ENCODE assay signal across 26 cellular contexts in the genomic region with DNA sequence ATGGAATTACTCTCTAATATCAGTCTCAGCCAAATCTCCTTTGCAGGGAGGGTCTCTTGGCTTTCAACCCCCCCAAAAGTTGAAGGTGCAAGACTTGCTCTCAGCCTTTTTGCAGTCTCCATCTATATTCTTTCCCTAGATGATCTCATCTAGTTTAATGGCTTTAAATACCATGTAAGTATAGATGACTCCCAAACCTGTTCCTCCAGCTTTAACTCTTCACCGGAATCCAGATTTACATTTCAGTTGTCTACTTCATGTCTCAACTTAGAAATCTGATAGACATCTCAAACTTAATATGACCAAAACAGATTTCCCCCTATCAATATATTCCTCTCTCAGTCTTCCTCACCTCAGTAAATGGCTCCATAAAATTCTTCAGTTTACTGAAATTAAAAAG. TPM values are rescaled to one million over a fixed set of nuclear protein-coding genes. Genes with fewer than 3 reads are reported as not detected.
A peak's percentile ranks its signal among the peaks of the same experiment; 100 is the strongest.
DNase-seq lines count a peak whose midpoint lies in the region; ATAC-seq and TF ChIP-seq lines count a peak whose summit lies in the region.
"Had no signal": no experiment of that assay in that cellular context is flagged by ENCODE, and none has a peak within 500 bp of the region (broad histone marks: within the 10 kb centered on the region; RNA-seq: fewer than 3 reads in every experiment).

No MANE protein-coding gene starts in this region.

- H3K36me3 ChIP-seq in RWPE2 (ENCODE audit: low read depth) (no peaks in the 10 kb centered on the region), brain microvascular endothelial cell (replicated peaks) (no peaks in the 10 kb centered on the region)

- H3K27me3 Mint-ChIP-seq in activated CD4-positive, alpha-beta T cell treated with anti-CD3 and anti-CD28 coated beads, Interleukin-2, amount 10 ng/mL, durations not matched to agents 24 days and 14 days = peaks cover 3% of the 10 kb centered on the region
- no peaks in the 10 kb centered on the region for H3K27me3 Mint-ChIP-seq in type B pancreatic cell

- no peaks in the 10 kb centered on the region for H3K9me3 ChIP-seq in RWPE2 (ENCODE audit: severe bottlenecking)

- peak; percentile 13 for DNase-seq in activated CD4-positive, alpha-beta T cell treated with anti-CD3 and anti-CD28 coated beads, Interleukin-2, amount 10 ng/mL, durations not matched to agents 24 days and 14 days
- DNase-seq in activated CD4-positive, alpha-beta T cell treated with anti-CD3 and anti-CD28 coated beads, Interleukin-2, amount 50 U/mL, for 1 hour = no peak
- no peak for DNase-seq in RWPE2 (ENCODE audit: low spot score)
- DNase-seq in left colon = no peak
- DNase-seq in type B pancreatic cell (ENCODE audit: extremely low spot score, unreplicated experiment) = no peak
- DNase-seq in germinal center (ENCODE audit: low spot score) = no peak
- no peak for DNase-seq in brain microvascular endothelial cell
- DNase-seq: CD4-positive, CD25-positive, alpha-beta regulatory T cell; COR-L47; DMS 273 treated with DMSO at 0.1 percent for 48 hours; HCEC 1CT; IMR-90; NCI-H1417; NCI-H1694 treated with DMSO at 0.1 percent for 48 hours; NCI-H2081 treated with DMSO at 0.1 percent for 48 hours; NCI-H2171 treated with DMSO at 0.1 percent for 48 hours; NCI-H524 treated with DMSO at 0.1 percent for 48 hours; NCI-H82; SHP77 treated with DMSO at 0.1 percent for 48 hours had no signal

- H3K27ac ChIP-seq in RWPE2 (ENCODE audit: poor library complexity, severe bottlenecking) = no peak overlapping the region
- no peak overlapping the region for H3K27ac ChIP-seq in brain microvascular endothelial cell
- H3K27ac ChIP-seq: A549 had no signal

- no peaks in the 10 kb centered on the region for H3K36me3 Mint-ChIP-seq in activated CD4-positive, alpha-beta T cell treated with anti-CD3 and anti-CD28 coated beads, Interleukin-2, amount 10 ng/mL, durations not matched to agents 24 days and 14 days (ENCODE audit: low read depth)
- H3K36me3 Mint-ChIP-seq in type B pancreatic cell = peaks cover 3% of the 10 kb centered on the region

- ATAC-seq in RWPE2 (ENCODE audit: low read depth) (0 out of 3 replicates have a peak, but pooled peaks have one; percentile 45), left colon (peak; percentile 55), GM21423 (IDR thresholded peaks at IDR 0.05; ENCODE audit: unreplicated experiment) (no peak)
- ATAC-seq: A549, GM23338 had no signal

- H3K4me3 Mint-ChIP-seq in activated CD4-positive, alpha-beta T cell treated with anti-CD3 and anti-CD28 coated beads, Interleukin-2, amount 10 ng/mL, durations not matched to agents 24 days and 14 days = no peak overlapping the region
- peak overlapping the region; percentile 6 for H3K4me3 Mint-ChIP-seq in type B pancreatic cell
- H3K4me3 Mint-ChIP-seq: CD4-positive, CD25-positive, alpha-beta regulatory T cell; GM23338 had no signal

- H3K27me3 ChIP-seq in RWPE2 (ENCODE audit: insufficient read depth, poor library complexity, severe bottlenecking) (no peaks in the 10 kb centered on the region), brain microvascular endothelial cell (replicated peaks) (no peaks in the 10 kb centered on the region)

- in situ Hi-C loops in brain microvascular endothelial cell (cut with HindIII; ENCODE audit: low pct_ligation_motif_present, low sequenced_read_pairs) = no loop called here

- H3K27ac Mint-ChIP-seq in activated CD4-positive, alpha-beta T cell treated with anti-CD3 and anti-CD28 coated beads, Interleukin-2, amount 10 ng/mL, durations not matched to agents 24 days and 14 days = no peak overlapping the region
- H3K27ac Mint-ChIP-seq in type B pancreatic cell = peak overlapping the region; percentile 19
- H3K27ac Mint-ChIP-seq: GM23338 had no signal

- TF ChIP-seq CTCF in RWPE2 (IDR thresholded peaks at IDR 0.05; ENCODE audit: poor library complexity, severe bottlenecking) (no peak), type B pancreatic cell (conservative IDR thresholded peaks at IDR 0.05) (no peak), brain microvascular endothelial cell (IDR thresholded peaks at IDR 0.05; ENCODE audit: low read depth, low read length, missing control alignments) (no peak)

- intact Hi-C loops in activated CD4-positive, alpha-beta T cell treated with anti-CD3 and anti-CD28 coated beads, Interleukin-2, amount 10 ng/mL, durations not matched to agents 24 days and 14 days (cut with micrococcal nuclease) = no loop called here
- intact Hi-C loops in left colon (cut with DNase I, micrococcal nuclease) = no loop called here

- H3K4me3 ChIP-seq in RWPE2 (ENCODE audit: severe bottlenecking) = no peak overlapping the region
- no peak overlapping the region for H3K4me3 ChIP-seq in brain microvascular endothelial cell (ENCODE audit: low read depth, low read length)
- H3K4me3 ChIP-seq: A549, GM23338 had no signal

- H3K9me3 Mint-ChIP-seq in activated CD4-positive, alpha-beta T cell treated with anti-CD3 and anti-CD28 coated beads, Interleukin-2, amount 10 ng/mL, durations not matched to agents 24 days and 14 days = peaks cover 7% of the 10 kb centered on the region
- no peaks in the 10 kb centered on the region for H3K9me3 Mint-ChIP-seq in type B pancreatic cell

- H3K4me1 ChIP-seq in RWPE2 (ENCODE audit: insufficient read depth, poor library complexity, severe bottlenecking) = peaks cover 10% of the 10 kb centered on the region
- H3K4me1 ChIP-seq: A549 had no signal

- H3K4me1 Mint-ChIP-seq in activated CD4-positive, alpha-beta T cell treated with anti-CD3 and anti-CD28 coated beads, Interleukin-2, amount 10 ng/mL, durations not matched to agents 24 days and 14 days = no peaks in the 10 kb centered on the region
- no peaks in the 10 kb centered on the region for H3K4me1 Mint-ChIP-seq in type B pancreatic cell (ENCODE audit: unreplicated experiment)

RNA-seq across cellular contexts. Expression of gene TAS2R41, which starts 9.9 kb away (rescaled TPM):
- not detected in 2 replicates for total RNA-seq in activated CD4-positive, alpha-beta T cell treated with anti-CD3 and anti-CD28 coated beads, Interleukin-2, amount 10 ng/mL, durations not matched to agents 24 days and 14 days
- not detected for total RNA-seq in left colon
- not detected in 2 replicates for total RNA-seq in type B pancreatic cell (ENCODE audit: low replicate concordance)
- total RNA-seq: Daoy, IMR-90, MCF 10A, OCI-LY7, RPMI7951 had no signal

RNA-seq across cellular contexts. Expression of gene TAS2R60, which starts 24.5 kb away (rescaled TPM):
- total RNA-seq in activated CD4-positive, alpha-beta T cell treated with anti-CD3 and anti-CD28 coated beads, Interleukin-2, amount 10 ng/mL, durations not matched to agents 24 days and 14 days = not detected in 2 replicates
- total RNA-seq in left colon = not detected
- total RNA-seq in type B pancreatic cell (ENCODE audit: low replicate concordance) = not detected in 2 replicates
- total RNA-seq: Daoy, IMR-90, MCF 10A, OCI-LY7, RPMI7951 had no signal

RNA-seq across cellular contexts. Expression of gene EPHA1, which starts 59.1 kb away (rescaled TPM):
- total RNA-seq in activated CD4-positive, alpha-beta T cell treated with anti-CD3 and anti-CD28 coated beads, Interleukin-2, amount 10 ng/mL, durations not matched to agents 24 days and 14 days = 0.09 and 0.26 TPM in 2 replicates
- total RNA-seq in left colon (10 to 100 TPM; 18.2 to 25.1 TPM), type B pancreatic cell (ENCODE audit: low replicate concordance) (18.0 and 40.1 TPM in 2 replicates)
- total RNA-seq: Daoy, IMR-90, OCI-LY7, RPMI7951 had no signal

Comparison
In these comparisons a context has a peak if more than half of its experiments do, and no peak if none do; other contexts are left out.
1. RNA of gene EPHA1, which starts 59.1 kb away (total RNA-seq): 18.2 to 25.1 TPM in left colon and 18.0 to 40.1 TPM in type B pancreatic cell; 0.09 to 0.26 TPM in activated CD4-positive, alpha-beta T cell treated with anti-CD3 and anti-CD28 coated beads, Interleukin-2, amount 10 ng/mL, durations not matched to agents 24 days and 14 days; every median in the first group is over 10 times any median in the second.